ENCODE assay signal across 10 cellular contexts in the genomic region with DNA sequence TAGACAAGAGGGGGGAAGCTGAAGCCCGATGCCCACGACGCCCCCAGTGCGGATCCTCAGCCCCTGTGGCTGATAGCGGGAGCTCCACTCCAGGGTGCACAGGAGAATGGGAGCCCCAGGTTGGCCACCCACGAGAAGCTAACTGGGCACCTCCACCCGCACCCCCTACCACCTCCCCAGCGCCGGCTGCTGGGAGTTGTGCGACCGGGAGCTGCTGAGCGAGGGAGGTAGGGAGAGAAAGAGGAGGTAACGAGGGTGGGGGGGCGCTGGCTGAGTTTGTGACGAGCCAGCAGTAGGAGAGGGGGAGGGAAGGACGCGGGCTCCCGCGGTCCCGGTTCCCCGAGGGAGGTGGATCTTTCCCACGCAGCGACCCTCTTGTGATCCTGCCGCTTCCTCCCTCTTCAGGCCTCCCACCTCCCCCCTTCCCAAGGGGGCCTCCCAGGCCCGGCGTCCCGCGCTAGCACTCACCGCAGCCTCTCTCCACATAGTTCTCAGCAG. TPM values are rescaled to one million over a fixed set of nuclear protein-coding genes. Genes with fewer than 3 reads are reported as not detected.
DNase-seq lines count a peak whose midpoint lies in the region; ATAC-seq, FAIRE-seq and TF ChIP-seq lines count a peak whose summit lies in the region.
"Had no signal": no experiment of that assay in that cellular context is flagged by ENCODE, and none has a peak within 500 bp of the region (broad histone marks: within the 10 kb centered on the region; RNA-seq: fewer than 3 reads in every experiment).

A gene (minus strand): TSS at position 243 of the 498 bp plus-strand sequence. CDS start 2,017 bp downstream, outside the sequence.

- FAIRE-seq in frontal cortex (lab: Jason Lieb, UNC) (no peak), pancreas (lab: Jason Lieb, UNC) (no peak)

- no peak for TF ChIP-seq CTCF in pancreas (IDR thresholded peaks at IDR 0.05)

- peaks cover 10 to 20% (median 18%) of the 10 kb centered on the region in 10 experiments; a peak in 17 of 20 replicates for H3K4me1 ChIP-seq in BLaER1 treated with 17β-estradiol and CSF1 and Interleukin-3, amounts not matched to agents 10 nM and 100 nM
- no peaks in the 10 kb centered on the region for H3K4me1 ChIP-seq in pancreas

- peaks cover 45 to 59% (median 50%) of the 10 kb centered on the region in 11 experiments for H3K27me3 ChIP-seq in BLaER1 treated with 17β-estradiol and CSF1 and Interleukin-3, amounts not matched to agents 10 nM and 100 nM
- H3K27me3 ChIP-seq in pancreas, result peaks cover 0 to 25% (median 2%) of the 10 kb centered on the region in 4 donors

- intact Hi-C loops in pancreas (cut with DNase I), result loop anchor here in 1 of 3 donors (5.0 kb wide), 2 partner anchors 925 to 1025 kb away; no protein-coding TSS in a partner anchor

- H4K20me1 ChIP-seq in BLaER1 treated with 17β-estradiol and CSF1 and Interleukin-3, amounts not matched to agents 10 nM and 100 nM, result peaks cover 0 to 22% (median 4%) of the 10 kb centered on the region in 11 experiments; a peak in 9 of 22 replicates

- ATAC-seq in pancreas (peak in 2 of 4 donors; percentile 10 to 11), HG03175 (IDR thresholded peaks at IDR 0.05; ENCODE audit: unreplicated experiment) (no peak)

- WGBS in pancreas, 2 donors, result 1 to 4% methylated on average over 19 to 29 of the region's 29 CpGs

- peak within 1 kb of the TSS in 7 of 11 experiments; percentile 8 to 65 (median 36); a peak in 7 of 22 replicates for H3K9ac ChIP-seq in BLaER1 treated with 17β-estradiol and CSF1 and Interleukin-3, amounts not matched to agents 10 nM and 100 nM

- no peaks in the 10 kb centered on the region; a peak in 1 of 22 replicates for H3K9me3 ChIP-seq in BLaER1 treated with 17β-estradiol and CSF1 and Interleukin-3, amounts not matched to agents 10 nM and 100 nM (replicated peaks in 1 of 11)
- H3K9me3 ChIP-seq in pancreas, result no peaks in the 10 kb centered on the region
- H3K9me3 ChIP-seq: neutrophil had no signal

- H3K36me3 ChIP-seq in BLaER1 treated with 17β-estradiol and CSF1 and Interleukin-3, amounts not matched to agents 10 nM and 100 nM, result no peaks in the 10 kb centered on the region
- H3K36me3 ChIP-seq in pancreas, result no peaks in the 10 kb centered on the region
- H3K36me3 ChIP-seq: neutrophil had no signal

- DNase-seq in M059J (ENCODE audit: low read depth) (peak; percentile 66), frontal cortex (ENCODE audit: low spot score in 2 of 2) (peak; percentile 31 to 32), pancreas (peak in 4 of 6 donors; percentile 12 to 62 (median 40)), SIG-M5 (lab: John Stamatoyannopoulos, UW) (no peak), NCI-H524 treated with DMSO at 0.1 percent for 48 hours (lab: John Stamatoyannopoulos, UW) (no peak), EL (no peak)

- H3K4me3 ChIP-seq in BLaER1 treated with 17β-estradiol and CSF1 and Interleukin-3, amounts not matched to agents 10 nM and 100 nM, result peak within 1 kb of the TSS; percentile 45 to 67 (median 55); a peak in 19 of 20 replicates
- H3K4me3 ChIP-seq in pancreas, result peak within 1 kb of the TSS in 2 of 4 donors; percentile 10 to 38

- no peak within 1 kb of the TSS for H3K27ac ChIP-seq in BLaER1 treated with 17β-estradiol and CSF1 and Interleukin-3, amounts not matched to agents 10 nM and 100 nM
- no peak within 1 kb of the TSS for H3K27ac ChIP-seq in pancreas
- H3K27ac ChIP-seq: neutrophil had no signal

- peak within 1 kb of the TSS; percentile 77 to 99 (median 88) for H3K4me2 ChIP-seq in BLaER1 treated with 17β-estradiol and CSF1 and Interleukin-3, amounts not matched to agents 10 nM and 100 nM

RNA-seq across cellular contexts. Expression of the gene that starts here (rescaled TPM):
- 8.6 and 9.8 TPM in 2 replicates for total RNA-seq in M059J (2014; rRNA removed; shearing (Covaris generic))
- total RNA-seq in frontal cortex (6.9 TPM), pancreas (1 to 10 TPM in 1 of 6 donors, under 1 TPM in 5; 0.09 to 2.2 (median 0.32) TPM)
- polyA plus RNA-seq in pancreas, result under 1 TPM; 0.11 to 0.49 TPM
- total RNA-seq: T-helper 1 cell treated with Interleukin-12 subunit alpha and Interleukin-12 subunit beta and Interleukin-4 antibody, amounts not matched to agents 30 ng/mL and 1 ng/mL, for 36 hours had no signal

Comparison
In these comparisons a context has a peak if more than half of its experiments do, and no peak if none do; other contexts are left out.
1. DNase-seq: peak in M059J (single experiment), frontal cortex (2 of 2) and pancreas (4 of 6); none in SIG-M5 (single experiment), NCI-H524 treated with DMSO at 0.1 percent for 48 hours (single experiment) and EL (single experiment).